8 cellular contexts compared by ENCODE assay signal in genomic region chr16:67857547-67858233, GRCh38. TPM values are rescaled to one million over a fixed set of nuclear protein-coding genes. Genes with fewer than 3 reads are reported as not detected.
DNase-seq lines count a peak whose midpoint lies in the region; ATAC-seq and TF ChIP-seq lines count a peak whose summit lies in the region.

No MANE protein-coding gene starts in this region.

- no peak for TF ChIP-seq CTCF in omental fat pad (IDR thresholded peaks at IDR 0.05)

- DNase-seq in AG20443 (ENCODE audit: low spot score) (peak; percentile 94), HS-5 (ENCODE audit: low read depth) (peak; percentile 91), fibroblast of the conjunctiva (ENCODE audit: low read depth) (peak; percentile 84), omental fat pad (ENCODE audit: low spot score) (peak; percentile 56), NCI-H128 (lab: John Stamatoyannopoulos, UW; ENCODE audit: unreplicated experiment) (no peak), RPMI8226 (no peak)
- DNase-seq in activated CD4-positive, alpha-beta T cell treated with anti-CD3 and anti-CD28 coated beads, Interleukin-2, amount 50 U/mL, for 1 hour, result peak; percentile 30

- ATAC-seq in omental fat pad (ENCODE audit: low FRiP score), result peak; percentile 94
- no peak for ATAC-seq in HG02870 (IDR thresholded peaks at IDR 0.05; ENCODE audit: unreplicated experiment)

RNA-seq across cellular contexts. Expression of gene CENPT, which starts 10.2 kb away (rescaled TPM):
- total RNA-seq in omental fat pad, result 100 to 1,000 TPM in 1 of 4 donors, 10 to 100 TPM in 3; 22.9 to 135 (median 37.8) TPM

RNA-seq across cellular contexts. Expression of gene NUTF2, which starts 11.0 kb away (rescaled TPM):
- total RNA-seq in omental fat pad, result 100 to 1,000 TPM in 2 of 4 donors, 10 to 100 TPM in 2; 79.0 to 150 (median 110) TPM

RNA-seq across cellular contexts. Expression of gene EDC4, which starts 15.2 kb away (rescaled TPM):
- total RNA-seq in omental fat pad, result 10 to 100 TPM; 27.3 to 92.2 (median 43.0) TPM

RNA-seq across cellular contexts. Expression of gene THAP11, which starts 15.6 kb away (rescaled TPM):
- 10 to 100 TPM; 37.4 to 61.6 (median 48.3) TPM for total RNA-seq in omental fat pad

RNA-seq across cellular contexts. Expression of gene NRN1L, which starts 27.0 kb away (rescaled TPM):
- 1 to 10 TPM in 2 of 4 donors, not detected in 2; 3.0 to 5.5 TPM for total RNA-seq in omental fat pad

Comparison
In these comparisons a context has a peak if more than half of its experiments do, and no peak if none do; other contexts are left out.
1. DNase-seq: peak in AG20443 (single experiment), HS-5 (single experiment), activated CD4-positive, alpha-beta T cell treated with anti-CD3 and anti-CD28 coated beads, Interleukin-2, amount 50 U/mL, for 1 hour (single experiment), fibroblast of the conjunctiva (single experiment) and omental fat pad (single experiment); none in NCI-H128 (single experiment) and RPMI8226 (single experiment).